10 cellular contexts compared by ENCODE assay signal in genomic region chr13:54852831-54853230, GRCh38.
"Had no signal": no experiment of that assay in that cellular context is flagged by ENCODE, and none has a peak within 500 bp of the region (broad histone marks: within the 10 kb centered on the region; RNA-seq: fewer than 3 reads in every experiment).

No MANE protein-coding gene starts in this region.

- DNase-seq: activated CD4-positive, CD25-positive, alpha-beta regulatory T cell treated with anti-CD3 and anti-CD28 coated beads, Interleukin-2, amount 50 U/mL, for 72 hours; activated naive CD8-positive, alpha-beta T cell treated with anti-CD3 and anti-CD28 coated beads for 36 hours; amygdala; body of pancreas; heart left ventricle; immature natural killer cell; mesendoderm; natural killer cell; stimulated activated CD4-positive, alpha-beta T cell treated with anti-CD3 and anti-CD28 coated beads, Interleukin-2, amount 100 ng/mL, for 48 hours had no signal

- ATAC-seq: body of pancreas; heart left ventricle; natural killer cell; stimulated activated memory B cell treated with anti-CD40 and anti-IgM and Interleukin-4, amounts not matched to agents 10 μg/mL and 1 μg/mL and 100 μg/mL, for 72 hours had no signal
